ENCODE assay signal across 26 cellular contexts in genomic region chr9:107437716-107438115, GRCh38. TPM values are rescaled to one million over a fixed set of nuclear protein-coding genes. Genes with fewer than 3 reads are reported as not detected.
A peak's percentile ranks its signal among the peaks of the same experiment; 100 is the strongest.
DNase-seq lines count a peak whose midpoint lies in the region; ATAC-seq and TF ChIP-seq lines count a peak whose summit lies in the region.
"Had no signal": no experiment of that assay in that cellular context is flagged by ENCODE, and none has a peak within 500 bp of the region (broad histone marks: within the 10 kb centered on the region; RNA-seq: fewer than 3 reads in every experiment).

No MANE protein-coding gene starts in this region.

- H3T11ph ChIP-seq in H9 (ENCODE audit: low read length): no peak overlapping the region

- H3K79me1 ChIP-seq in H9 (ENCODE audit: insufficient read depth, low read depth, low read length, poor library complexity, severe bottlenecking): no peaks in the 10 kb centered on the region

- H3K4me1 ChIP-seq in H9 (ENCODE audit: insufficient read depth, low read length) (peaks cover 4% of the 10 kb centered on the region; the same call in 1 of the 2 replicates), PC-9 (replicated peaks; ENCODE audit: insufficient read depth) (peaks cover 24% of the 10 kb centered on the region), iPS-20b (ENCODE audit: insufficient read depth, low read length) (peaks cover 10% of the 10 kb centered on the region), neural progenitor cell (peaks cover 29% of the 10 kb centered on the region)
- H3K4me1 ChIP-seq: BLaER1 treated with 17β-estradiol and CSF1 and Interleukin-3, amounts not matched to agents 10 nM and 100 nM had no signal

- H3K4me3 ChIP-seq in PC-9 (no peak overlapping the region), iPS-20b (ENCODE audit: low read length) (no peak overlapping the region), neural progenitor cell (no peak overlapping the region)
- H3K4me3 ChIP-seq: BLaER1 treated with 17β-estradiol and CSF1 and Interleukin-3, amounts not matched to agents 10 nM and 100 nM; GM12878; K562; SJCRH30 had no signal

- H3K27ac ChIP-seq in H9 (ENCODE audit: insufficient read length, low read depth, low read length) (peak overlapping the region; percentile 64), PC-9 (peak overlapping the region; percentile 73), iPS-20b (ENCODE audit: low read length) (no peak overlapping the region), neural progenitor cell (no peak overlapping the region)
- H3K27ac ChIP-seq: BLaER1 treated with 17β-estradiol and CSF1 and Interleukin-3, amounts not matched to agents 10 nM and 100 nM; HL-60; SJCRH30 had no signal

- H4K5ac ChIP-seq in H9 (ENCODE audit: insufficient read length, low read depth, low read length): no peak overlapping the region

- H3F3A ChIP-seq in PC-9 (ENCODE audit: insufficient read depth, low read depth) (peaks cover 18% of the 10 kb centered on the region; the same call in 1 of the 2 replicates), neural progenitor cell (ENCODE audit: low read depth) (peaks cover 16% of the 10 kb centered on the region)

- no TSS peak for BruUV-seq in PC-9 (replicated peaks; lab: Mats Ljungman, UMichigan)

- H3K9me3 ChIP-seq in H9 (ENCODE audit: control insufficient read depth, low read depth, low read length) (no peaks in the 10 kb centered on the region), PC-9 (ENCODE audit: insufficient read depth, low read depth) (no peaks in the 10 kb centered on the region), iPS-20b (ENCODE audit: insufficient read depth, low read depth, low read length) (no peaks in the 10 kb centered on the region), neural progenitor cell (ENCODE audit: low read depth) (no peaks in the 10 kb centered on the region)
- H3K9me3 ChIP-seq: BLaER1 treated with 17β-estradiol and CSF1 and Interleukin-3, amounts not matched to agents 10 nM and 100 nM; SJCRH30 had no signal

- POLR2A ChIA-PET in PC-9 (lab: Charles Lee; ENCODE audit: unreplicated experiment): no interaction called here

- no peak overlapping the region for H3K18ac ChIP-seq in H9 (ENCODE audit: insufficient read length, low read depth, low read length)

- intact Hi-C loops in PC-9 (cut with micrococcal nuclease; ENCODE audit: unreplicated experiment): loop anchor here (10.0 kb wide), 1 partner anchor 153 kb away; the partner anchor contains the start of gene RAD23B

- peak overlapping the region; percentile 14 to 98 (median 97); a peak in 4 of 7 replicates for H3K27ac Mint-ChIP-seq in H9
- no peak overlapping the region for H3K27ac Mint-ChIP-seq in neural progenitor cell
- H3K27ac Mint-ChIP-seq: CD4-positive, alpha-beta memory T cell had no signal

- H2BK15ac ChIP-seq in H9 (ENCODE audit: low read depth, low read length): no peak overlapping the region

- H3K14ac ChIP-seq in H9 (ENCODE audit: insufficient read depth, low read length): no peak overlapping the region

- H4K20me1 ChIP-seq in H9 (ENCODE audit: control insufficient read depth, insufficient read depth, insufficient read length) (no peaks in the 10 kb centered on the region), PC-9 (ENCODE audit: insufficient read depth) (no peaks in the 10 kb centered on the region), neural progenitor cell (ENCODE audit: low read depth) (no peaks in the 10 kb centered on the region)
- H4K20me1 ChIP-seq: BLaER1 treated with 17β-estradiol and CSF1 and Interleukin-3, amounts not matched to agents 10 nM and 100 nM had no signal

- no peaks in the 10 kb centered on the region for H3K23me2 ChIP-seq in H9 (ENCODE audit: insufficient read length, low read depth, low read length, poor library complexity, severe bottlenecking)

- H2BK12ac ChIP-seq in H9 (ENCODE audit: insufficient read length, low read depth, low read length): no peak overlapping the region

- no peaks in the 10 kb centered on the region for H3K27me3 ChIP-seq in H9 (ENCODE audit: insufficient read depth, low read length)
- no peaks in the 10 kb centered on the region for H3K27me3 ChIP-seq in PC-9 (ENCODE audit: insufficient read depth, low read depth)
- H3K27me3 ChIP-seq in iPS-20b (ENCODE audit: insufficient read depth, low read length): no peaks in the 10 kb centered on the region
- H3K27me3 ChIP-seq in neural progenitor cell: no peaks in the 10 kb centered on the region
- H3K27me3 ChIP-seq: BLaER1 treated with 17β-estradiol and CSF1 and Interleukin-3, amounts not matched to agents 10 nM and 100 nM; SJCRH30 had no signal

- no peak overlapping the region for H4K91ac ChIP-seq in H9 (ENCODE audit: insufficient read length, low read depth, low read length)

- DNase-seq in H9 (no peak), PC-9 (no peak), neural progenitor cell (ENCODE audit: low spot score) (peak; percentile 35), NCI-H345 (lab: John Stamatoyannopoulos, UW) (no peak), epidermal melanocyte (ENCODE audit: insufficient read length, low spot score) (no peak), erythroblast (lab: John Stamatoyannopoulos, UW) (no peak)
- DNase-seq: AML-193; CD4-positive, alpha-beta memory T cell; COR-L47; Kasumi-1; NCI-H1436 treated with DMSO at 0.1 percent for 48 hours; NCI-H187 treated with DMSO at 0.1 percent for 48 hours; NCI-H2171 treated with DMSO at 0.1 percent for 48 hours; NCI-H446; NCI-H524 treated with DMSO at 0.1 percent for 48 hours; NCI-H774; PC-3 had no signal

- H3K9me3 Mint-ChIP-seq in H9 (no peaks in the 10 kb centered on the region), neural progenitor cell (no peaks in the 10 kb centered on the region)
- H3K9me3 Mint-ChIP-seq: CD4-positive, alpha-beta memory T cell had no signal

- 0 out of 5 replicates have a peak overlapping the region, but pooled peaks of 1 of the 2 experiments have one; percentile 38 for H3K4me3 Mint-ChIP-seq in H9
- no peak overlapping the region for H3K4me3 Mint-ChIP-seq in neural progenitor cell
- H3K4me3 Mint-ChIP-seq: CD4-positive, alpha-beta memory T cell had no signal

- H3K56ac ChIP-seq in H9 (ENCODE audit: insufficient read length, low read depth, low read length): no peak overlapping the region

- H2BK5ac ChIP-seq in H9 (ENCODE audit: insufficient read length, low read length): no peak overlapping the region

- H3K36me3 Mint-ChIP-seq in H9 (ENCODE audit: insufficient read depth in 1 of 3, low read depth in 3 of 3) (no peaks in the 10 kb centered on the region), neural progenitor cell (no peaks in the 10 kb centered on the region)
- H3K36me3 Mint-ChIP-seq: CD4-positive, alpha-beta memory T cell had no signal

- no peak overlapping the region for H2BK20ac ChIP-seq in H9 (ENCODE audit: low read depth, low read length, poor library complexity, severe bottlenecking)

- CTCF ChIA-PET in PC-9 (lab: Charles Lee): no interaction called here

- H3K4ac ChIP-seq in H9 (ENCODE audit: low read depth, low read length): no peak overlapping the region

- H3K36me3 ChIP-seq in PC-9 (ENCODE audit: low read depth) (no peaks in the 10 kb centered on the region), iPS-20b (ENCODE audit: insufficient read depth, low read depth, low read length) (no peaks in the 10 kb centered on the region), neural progenitor cell (no peaks in the 10 kb centered on the region)
- H3K36me3 ChIP-seq: BLaER1 treated with 17β-estradiol and CSF1 and Interleukin-3, amounts not matched to agents 10 nM and 100 nM; SJCRH30 had no signal

- no peak overlapping the region for H4K8ac ChIP-seq in H9 (replicated peaks; ENCODE audit: insufficient read length, low read depth, low read length)

- no peak overlapping the region for H2AK5ac ChIP-seq in H9 (ENCODE audit: insufficient read length, low read length)

- H3K9me2 ChIP-seq in PC-9 (ENCODE audit: insufficient read depth): no peaks in the 10 kb centered on the region

- TF ChIP-seq POLR2A in erythroblast (IDR thresholded peaks at IDR 0.05; ENCODE audit: low read length): no peak

- H2BK120ac ChIP-seq in H9 (ENCODE audit: low read depth, low read length, poor library complexity, severe bottlenecking): no peak overlapping the region

- H3K4me2 ChIP-seq in H9 (ENCODE audit: insufficient read depth, insufficient read length, low read length): peak overlapping the region; percentile 3
- peak overlapping the region; percentile 71; the same call in 1 of the 2 replicates for H3K4me2 ChIP-seq in PC-9
- peak overlapping the region; percentile 45 for H3K4me2 ChIP-seq in neural progenitor cell
- H3K4me2 ChIP-seq: BLaER1 treated with 17β-estradiol and CSF1 and Interleukin-3, amounts not matched to agents 10 nM and 100 nM had no signal

- H3K79me2 ChIP-seq in H9 (ENCODE audit: insufficient read depth, low read length): no peaks in the 10 kb centered on the region
- H3K79me2 ChIP-seq in PC-9 (ENCODE audit: low read depth): no peaks in the 10 kb centered on the region
- no peaks in the 10 kb centered on the region for H3K79me2 ChIP-seq in neural progenitor cell (ENCODE audit: low read depth)

- ATAC-seq in GM19455 (IDR thresholded peaks at IDR 0.05; ENCODE audit: unreplicated experiment): no peak
- ATAC-seq: GM12878, K562, PC-3, Right ventricle myocardium inferior, SK-N-SH treated with all-trans-retinoic acid at 6 μM for 48 hours had no signal

- no peak overlapping the region for H3K23ac ChIP-seq in H9 (ENCODE audit: insufficient read length, low read depth, low read length)

- H3K9ac ChIP-seq in H9 (ENCODE audit: extremely low read depth, insufficient read length, low read length): no peak overlapping the region
- H3K9ac ChIP-seq in iPS-20b (ENCODE audit: low read depth, low read length): peak overlapping the region; percentile 47; the same call in 1 of the 2 replicates
- no peak overlapping the region for H3K9ac ChIP-seq in neural progenitor cell
- H3K9ac ChIP-seq: BLaER1 treated with 17β-estradiol and CSF1 and Interleukin-3, amounts not matched to agents 10 nM and 100 nM had no signal

- H3K27me3 Mint-ChIP-seq in H9 (ENCODE audit: low read depth) (no peaks in the 10 kb centered on the region), neural progenitor cell (ENCODE audit: insufficient read depth, low read depth) (peaks cover 6% of the 10 kb centered on the region)

- WGBS in H9 (ENCODE audit: extremely low coverage, insufficient read length, low lambda C conversion rate): no CpG with 5 or more reads among the region's 6 CpGs

- H3K4me1 Mint-ChIP-seq in H9: peaks cover 25 to 49% of the 10 kb centered on the region in 2 experiments
- peaks cover 10% of the 10 kb centered on the region for H3K4me1 Mint-ChIP-seq in neural progenitor cell
- H3K4me1 Mint-ChIP-seq: CD4-positive, alpha-beta memory T cell had no signal

- no peak for TF ChIP-seq CTCF in H9 (conservative IDR thresholded peaks at IDR 0.05)
- no peak for TF ChIP-seq CTCF in PC-9 (conservative IDR thresholded peaks at IDR 0.05)
- no peak for TF ChIP-seq CTCF in neural progenitor cell (IDR thresholded peaks at IDR 0.05)

- H2AFZ ChIP-seq in H9 (ENCODE audit: low read length) (no peak overlapping the region), PC-9 (no peak overlapping the region), neural progenitor cell (replicated peaks) (peak overlapping the region; percentile 45)

RNA-seq across cellular contexts. Expression of gene KLF4, which starts 51.9 kb away (rescaled TPM):
- total RNA-seq in H9 (2021): 6.2 and 7.1 TPM in 2 replicates
- total RNA-seq in PC-9 (2021): 48.5 and 49.0 TPM in 2 replicates
- total RNA-seq in neural progenitor cell (ENCODE audit: low replicate concordance): 0.51 and 2.1 TPM in 2 replicates

Comparison
In these comparisons a context has a peak if more than half of its experiments do, and no peak if none do; other contexts are left out.
1. H3K27ac ChIP-seq: peak in H9 (single experiment) and PC-9 (single experiment); none in iPS-20b (single experiment) and neural progenitor cell (single experiment).
2. H3K4me2 ChIP-seq: peak in every context shown above with its lines; median percentile 71 in PC-9; 45 in neural progenitor cell; 3 in H9.